Comparison of ENCODE assay signal across 8 cellular contexts in genomic region chr17:82520041-82520910, GRCh38. TPM values are rescaled to one million over a fixed set of nuclear protein-coding genes. Genes with fewer than 3 reads are reported as not detected.
A peak's percentile ranks its signal among the peaks of the same experiment; 100 is the strongest.
DNase-seq lines count a peak whose midpoint lies in the region; ATAC-seq and TF ChIP-seq lines count a peak whose summit lies in the region.

No MANE protein-coding gene starts in this region.

- H3K36me3 ChIP-seq in BE2C = no peaks in the 10 kb centered on the region; the same call in none of the 2 replicates
- peaks cover 29% of the 10 kb centered on the region for H3K36me3 ChIP-seq in OCI-LY7 (ENCODE audit: insufficient read depth, low read length)
- no peaks in the 10 kb centered on the region for H3K36me3 ChIP-seq in heart left ventricle
- no peaks in the 10 kb centered on the region for H3K36me3 ChIP-seq in psoas muscle (ENCODE audit: insufficient read depth in 1 of 2, low read depth in 1 of 2)

- peaks cover 26% of the 10 kb centered on the region for H4K20me1 ChIP-seq in OCI-LY7 (ENCODE audit: insufficient read depth, low read length)

- H3K9me3 ChIP-seq in BE2C (no peaks in the 10 kb centered on the region), OCI-LY7 (ENCODE audit: low read length) (0 out of 2 replicates have a peak, but pooled peaks cover 9% of the 10 kb centered on the region), heart left ventricle (no peaks in the 10 kb centered on the region), psoas muscle (no peaks in the 10 kb centered on the region)

- H3K4me1 ChIP-seq in BE2C (peaks cover 5% of the 10 kb centered on the region), OCI-LY7 (ENCODE audit: insufficient read depth, low read length, poor library complexity, severe bottlenecking) (peaks cover 46% of the 10 kb centered on the region), heart left ventricle (peaks cover 6 to 56% (median 31%) of the 10 kb centered on the region in 12 donors), psoas muscle (peaks cover 29% of the 10 kb centered on the region)

- H3K4me3 ChIP-seq in BE2C (ENCODE audit: low read depth, low read length) = peak overlapping the region; percentile 74
- peak overlapping the region; percentile 84 for H3K4me3 ChIP-seq in OCI-LY7 (ENCODE audit: low read depth, low read length, poor library complexity, severe bottlenecking)
- peak overlapping the region; percentile 68 to 97 (median 85) for H3K4me3 ChIP-seq in heart left ventricle
- peak overlapping the region; percentile 88 for H3K4me3 ChIP-seq in psoas muscle

- no peak for TF ChIP-seq POLR2A in heart left ventricle (IDR thresholded peaks at IDR 0.05)

- TF ChIP-seq CTCF in BE2C (IDR thresholded peaks at IDR 0.05; ENCODE audit: low read depth, low read length) = no peak
- no peak for TF ChIP-seq CTCF in OCI-LY7 (conservative IDR thresholded peaks at IDR 0.05; ENCODE audit: low read length)
- TF ChIP-seq CTCF in heart left ventricle (IDR thresholded peaks at IDR 0.05) = no peak
- TF ChIP-seq CTCF in psoas muscle (IDR thresholded peaks at IDR 0.05) = no peak

- H3K27me3 Mint-ChIP-seq in activated naive CD4-positive, alpha-beta T cell treated with anti-CD3 and anti-CD28 coated beads, Interleukin-2, amount 10 ng/mL, durations not matched to agents 7 days and 5 days = peaks cover 7% of the 10 kb centered on the region

- intact Hi-C loops in OCI-LY7 (cut with micrococcal nuclease; ENCODE audit: unreplicated experiment) = loop anchor here (2.0 kb wide), 2 partner anchors 31 to 61 kb away; partner anchors contain the start of gene NARF
- intact Hi-C loops in heart left ventricle (cut with DNase I) = no loop called here
- intact Hi-C loops in psoas muscle (cut with DNase I) = no loop called here

- H3K4me2 ChIP-seq in OCI-LY7 (ENCODE audit: low read length) = peak overlapping the region; percentile 73

- ATAC-seq in GM19467 (IDR thresholded peaks at IDR 0.05; ENCODE audit: unreplicated experiment) (peak; percentile 5), heart left ventricle (no peak), psoas muscle (peak in 3 of 4 donors; percentile 13 to 23 (median 19))

- BruUV-seq in OCI-LY7 (replicated peaks; lab: Mats Ljungman, UMichigan) = TSS peak; percentile 79

- H3K27me3 ChIP-seq in BE2C = no peaks in the 10 kb centered on the region
- no peaks in the 10 kb centered on the region for H3K27me3 ChIP-seq in heart left ventricle
- H3K27me3 ChIP-seq in psoas muscle (ENCODE audit: insufficient read depth in 3 of 3, low read length in 2 of 3) = no peaks in the 10 kb centered on the region

- H3K27ac ChIP-seq in OCI-LY7 (ENCODE audit: low read depth, low read length, poor library complexity, severe bottlenecking) = peak overlapping the region; percentile 50
- H3K27ac ChIP-seq in heart left ventricle = peak overlapping the region; percentile 69 to 94 (median 86)
- H3K27ac ChIP-seq in psoas muscle = peak overlapping the region; percentile 88

- peak overlapping the region; percentile 89 for H3K27ac Mint-ChIP-seq in activated naive CD4-positive, alpha-beta T cell treated with anti-CD3 and anti-CD28 coated beads, Interleukin-2, amount 10 ng/mL, durations not matched to agents 7 days and 5 days

- no peaks in the 10 kb centered on the region for H3K9me2 ChIP-seq in OCI-LY7 (ENCODE audit: insufficient read depth, low read length)

- DNase-seq in BE2C (peak; percentile 40), OCI-LY7 (ENCODE audit: low spot score) (peak; percentile 59), heart left ventricle (peak in 4 of 5 donors; percentile 24 to 66 (median 38)), psoas muscle (peak; percentile 41 to 68), globus pallidus (ENCODE audit: low spot score) (no peak), H4 (ENCODE audit: low spot score) (no peak)
- DNase-seq in activated naive CD4-positive, alpha-beta T cell treated with anti-CD3 and anti-CD28 coated beads, Interleukin-2, amount 10 ng/mL, durations not matched to agents 7 days and 5 days = peak; percentile 52

- peaks cover 54% of the 10 kb centered on the region for H3K79me2 ChIP-seq in OCI-LY7 (ENCODE audit: insufficient read depth, low read depth, low read length)

- no peak overlapping the region for H2AFZ ChIP-seq in OCI-LY7 (ENCODE audit: low read length)

- peaks cover 37% of the 10 kb centered on the region for H3K4me1 Mint-ChIP-seq in activated naive CD4-positive, alpha-beta T cell treated with anti-CD3 and anti-CD28 coated beads, Interleukin-2, amount 10 ng/mL, durations not matched to agents 7 days and 5 days

- WGBS in heart left ventricle, 4 donors = 0 to 1% (median 0%) methylated on average over 39 to 84 of the region's 84 CpGs
- WGBS in psoas muscle, 3 donors = 0 to 1% (median 0%) methylated on average over 48 to 83 of the region's 84 CpGs

- POLR2A ChIA-PET in OCI-LY7 (lab: Charles Lee) = interaction anchor here (1.0 to 1.8 kb wide), 5 partner anchors 12 to 27 kb away, joined by 4 to 6 read pairs (median 5); no protein-coding TSS in a partner anchor

- CTCF ChIA-PET in OCI-LY7 (lab: Charles Lee; ENCODE audit: unreplicated experiment) = no interaction called here
- CTCF ChIA-PET in activated naive CD4-positive, alpha-beta T cell treated with anti-CD3 and anti-CD28 coated beads, Interleukin-2, amount 10 ng/mL, durations not matched to agents 7 days and 5 days (lab: Charles Lee) = interaction anchor here (0.7 to 1.4 kb wide), 4 partner anchors 16 to 96 kb away, joined by 3 to 4 read pairs (median 3); no protein-coding TSS in a partner anchor

- peak overlapping the region; percentile 84 for H3K4me3 Mint-ChIP-seq in activated naive CD4-positive, alpha-beta T cell treated with anti-CD3 and anti-CD28 coated beads, Interleukin-2, amount 10 ng/mL, durations not matched to agents 7 days and 5 days

- H3K9me3 Mint-ChIP-seq in activated naive CD4-positive, alpha-beta T cell treated with anti-CD3 and anti-CD28 coated beads, Interleukin-2, amount 10 ng/mL, durations not matched to agents 7 days and 5 days = no peaks in the 10 kb centered on the region

- peaks cover 14% of the 10 kb centered on the region for H3K36me3 Mint-ChIP-seq in activated naive CD4-positive, alpha-beta T cell treated with anti-CD3 and anti-CD28 coated beads, Interleukin-2, amount 10 ng/mL, durations not matched to agents 7 days and 5 days

RNA-seq across cellular contexts. Expression of gene FOXK2, which starts 0.7 kb away (rescaled TPM):
- polyA plus RNA-seq in BE2C (2012; ENCODE audit: insufficient read depth, insufficient read length, low read depth) = 129 TPM
- total RNA-seq in OCI-LY7 (2014; rRNA removed; shearing (Covaris generic)) = 62.4 and 76.2 TPM in 2 replicates
- total RNA-seq in OCI-LY7 (2022) (144 and 148 TPM in 2 replicates), heart left ventricle (10 to 100 TPM; 26.9 to 77.0 (median 33.9) TPM), psoas muscle (10 to 100 TPM; 53.6 to 91.6 (median 66.2) TPM)
- polyA plus RNA-seq in heart left ventricle (10 to 100 TPM; 15.6 to 43.2 TPM), psoas muscle (10 to 100 TPM; 38.9 to 96.4 (median 45.9) TPM)
- total RNA-seq in H4 (2014; rRNA removed; shearing (Covaris generic)) = 26.1 and 34.0 TPM in 2 replicates

Comparison
In these comparisons a context has a peak if more than half of its experiments do, and no peak if none do; other contexts are left out.
1. DNase-seq: peak in BE2C (single experiment), OCI-LY7 (single experiment), activated naive CD4-positive, alpha-beta T cell treated with anti-CD3 and anti-CD28 coated beads, Interleukin-2, amount 10 ng/mL, durations not matched to agents 7 days and 5 days (single experiment), heart left ventricle (4 of 5) and psoas muscle (2 of 2); none in globus pallidus (single experiment) and H4 (single experiment).
2. ATAC-seq: peak in GM19467 (single experiment) and psoas muscle (3 of 4); none in heart left ventricle (0 of 4).
3. Peak in every context shown above with its lines, with median percentiles within 50 percentile points of each other: H3K4me3 ChIP-seq and H3K27ac ChIP-seq.